In the genomic region with DNA sequence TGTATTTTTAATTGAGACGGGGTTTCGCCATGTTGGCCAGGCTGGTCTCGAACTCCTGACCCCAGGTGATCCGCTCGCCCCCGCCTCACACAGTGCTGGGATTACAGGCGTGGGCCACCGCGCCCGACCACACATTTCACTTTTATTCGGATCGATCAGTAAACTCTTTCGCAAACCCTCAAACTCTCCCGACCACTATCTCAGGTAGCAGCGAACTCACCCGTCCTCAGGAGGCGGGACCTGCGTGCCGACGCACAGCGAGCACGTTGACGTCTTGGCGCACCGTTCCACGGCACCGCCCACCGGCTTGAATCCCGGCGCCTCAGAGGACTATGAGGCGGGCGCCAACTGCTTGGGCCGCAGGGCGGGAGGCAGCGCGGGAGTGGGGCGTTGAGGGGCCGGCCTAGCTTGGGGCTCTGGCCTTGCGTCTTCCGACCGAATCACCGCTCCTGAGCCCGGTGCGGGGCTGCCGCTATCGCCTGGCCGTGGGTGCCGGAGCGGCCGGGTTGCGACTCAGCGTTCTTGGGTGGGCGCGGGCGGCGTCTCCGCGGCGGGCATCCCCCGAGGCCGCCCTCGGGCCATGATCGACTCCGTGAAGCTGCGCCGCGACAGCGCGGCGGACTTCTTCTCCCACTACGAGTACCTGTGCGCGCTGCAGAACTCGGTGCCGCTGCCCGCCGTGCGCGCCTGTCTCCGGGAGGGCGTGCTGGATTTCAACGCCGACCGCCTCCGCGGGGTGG, we compare ENCODE assay signal across 8 cellular contexts. TPM values are rescaled to one million over a fixed set of nuclear protein-coding genes. Genes with fewer than 3 reads are reported as not detected.
DNase-seq lines count a peak whose midpoint lies in the region; ATAC-seq and TF ChIP-seq lines count a peak whose summit lies in the region.

A gene with protein sequence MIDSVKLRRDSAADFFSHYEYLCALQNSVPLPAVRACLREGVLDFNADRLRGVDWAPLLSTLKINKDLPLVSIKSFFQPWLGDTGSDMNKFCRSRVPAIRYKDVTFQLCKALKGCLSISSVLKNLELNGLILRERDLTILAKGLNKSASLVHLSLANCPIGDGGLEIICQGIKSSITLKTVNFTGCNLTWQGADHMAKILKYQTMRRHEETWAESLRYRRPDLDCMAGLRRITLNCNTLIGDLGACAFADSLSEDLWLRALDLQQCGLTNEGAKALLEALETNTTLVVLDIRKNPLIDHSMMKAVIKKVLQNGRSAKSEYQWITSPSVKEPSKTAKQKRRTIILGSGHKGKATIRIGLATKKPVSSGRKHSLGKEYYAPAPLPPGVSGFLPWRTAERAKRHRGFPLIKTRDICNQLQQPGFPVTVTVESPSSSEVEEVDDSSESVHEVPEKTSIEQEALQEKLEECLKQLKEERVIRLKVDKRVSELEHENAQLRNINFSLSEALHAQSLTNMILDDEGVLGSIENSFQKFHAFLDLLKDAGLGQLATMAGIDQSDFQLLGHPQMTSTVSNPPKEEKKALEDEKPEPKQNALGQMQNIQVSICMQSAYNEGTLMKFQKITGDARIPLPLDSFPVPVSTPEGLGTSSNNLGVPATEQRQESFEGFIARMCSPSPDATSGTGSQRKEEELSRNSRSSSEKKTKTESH (plus strand): TSS at position 305 of the 740 bp plus-strand sequence. CDS start 276 bp downstream, at position 581.

- H3K9me3 Mint-ChIP-seq in T-helper 2 cell treated with Interferon-gamma antibody and Interleukin-4, amounts not matched to agents 5 μg/mL and 100 μg/mL, for 36 hours = no peaks in the 10 kb centered on the region

- H3K27me3 Mint-ChIP-seq in T-helper 2 cell treated with Interferon-gamma antibody and Interleukin-4, amounts not matched to agents 5 μg/mL and 100 μg/mL, for 36 hours (ENCODE audit: low read depth) = no peaks in the 10 kb centered on the region

- H3K4me3 ChIP-seq in ascending aorta (peak within 1 kb of the TSS; percentile 89 to 93), right cardiac atrium (ENCODE audit: low read length) (peak within 1 kb of the TSS; percentile 85), uterus (peak within 1 kb of the TSS; percentile 74 to 83)

- peak within 1 kb of the TSS; percentile 93 for H3K27ac Mint-ChIP-seq in T-helper 2 cell treated with Interferon-gamma antibody and Interleukin-4, amounts not matched to agents 5 μg/mL and 100 μg/mL, for 36 hours

- peaks cover 18% of the 10 kb centered on the region for H3K36me3 Mint-ChIP-seq in T-helper 2 cell treated with Interferon-gamma antibody and Interleukin-4, amounts not matched to agents 5 μg/mL and 100 μg/mL, for 36 hours (ENCODE audit: low read depth)

- H3K27ac ChIP-seq in ascending aorta (peak within 1 kb of the TSS; percentile 69 to 80), right cardiac atrium (ENCODE audit: low read length) (peak within 1 kb of the TSS; percentile 35), uterus (peak within 1 kb of the TSS; percentile 85 to 86)

- H3K4me1 ChIP-seq in ascending aorta (no peaks in the 10 kb centered on the region), right cardiac atrium (ENCODE audit: control insufficient read depth, insufficient read depth, low read length) (no peaks in the 10 kb centered on the region), uterus (no peaks in the 10 kb centered on the region)

- peak; percentile 65 to 70 for TF ChIP-seq POLR2A in uterus (IDR thresholded peaks at IDR 0.05)

- under 1% methylated on average over 86 of the region's 86 CpGs for WGBS in right cardiac atrium

- DNase-seq in NCI-H1694 (lab: John Stamatoyannopoulos, UW) (peak; percentile 77), ascending aorta (ENCODE audit: low spot score in 2 of 2) (peak; percentile 63 to 93), right cardiac atrium (peak; percentile 94 to 98 (median 96)), pulmonary artery endothelial cell (ENCODE audit: low read depth, low spot score) (peak; percentile 84), uterus (peak; percentile 89 to 91)
- DNase-seq in T-helper 2 cell treated with Interferon-gamma antibody and Interleukin-4, amounts not matched to agents 5 μg/mL and 100 μg/mL, for 36 hours (ENCODE audit: low spot score) = peak; percentile 91

- H3K4me3 Mint-ChIP-seq in T-helper 2 cell treated with Interferon-gamma antibody and Interleukin-4, amounts not matched to agents 5 μg/mL and 100 μg/mL, for 36 hours = peak within 1 kb of the TSS; percentile 62

- ATAC-seq in GM18502 (IDR thresholded peaks at IDR 0.05; ENCODE audit: poor library complexity, unreplicated experiment) (peak; percentile 98), HG02885 (IDR thresholded peaks at IDR 0.05; ENCODE audit: poor library complexity, unreplicated experiment) (peak; percentile 98), right cardiac atrium (peak; percentile 100)

- H3K36me3 ChIP-seq in ascending aorta (no peaks in the 10 kb centered on the region), uterus (no peaks in the 10 kb centered on the region)

- intact Hi-C loops in ascending aorta (cut with DNase I) (loop anchor here (10.0 kb wide), 1 partner anchor 1061 kb away; a partner anchor contains a TSS), right cardiac atrium (cut with DNase I) (no loop called here), uterus (cut with DNase I; ENCODE audit: low total_unique reads) (no loop called here)

- no peaks in the 10 kb centered on the region for H3K27me3 ChIP-seq in ascending aorta
- no peaks in the 10 kb centered on the region for H3K27me3 ChIP-seq in right cardiac atrium (ENCODE audit: control insufficient read depth, insufficient read depth)
- no peaks in the 10 kb centered on the region for H3K27me3 ChIP-seq in uterus

- H3K4me1 Mint-ChIP-seq in T-helper 2 cell treated with Interferon-gamma antibody and Interleukin-4, amounts not matched to agents 5 μg/mL and 100 μg/mL, for 36 hours (ENCODE audit: low read depth) = peaks cover 30% of the 10 kb centered on the region

- TF ChIP-seq CTCF in ascending aorta (IDR thresholded peaks at IDR 0.05) (no peak), uterus (IDR thresholded peaks at IDR 0.05) (no peak)

- no peaks in the 10 kb centered on the region for H3K9me3 ChIP-seq in ascending aorta
- H3K9me3 ChIP-seq in right cardiac atrium (ENCODE audit: control insufficient read depth, low read length) = no peaks in the 10 kb centered on the region
- no peaks in the 10 kb centered on the region for H3K9me3 ChIP-seq in uterus

RNA-seq across cellular contexts. Expression of the gene that starts here (rescaled TPM):
- 19.8 TPM for total RNA-seq in ascending aorta
- total RNA-seq in right cardiac atrium = 1 to 10 TPM; 4.3 to 6.9 (median 5.6) TPM
- polyA plus RNA-seq in right cardiac atrium = 2.9 TPM
- 19.3 and 40.2 TPM in 2 replicates for total RNA-seq in pulmonary artery endothelial cell
- total RNA-seq in uterus = 10 to 100 TPM in 3 of 4 donors, 1 to 10 TPM in 1; 8.7 to 59.3 (median 26.7) TPM

Comparison
In these comparisons a context has a peak if more than half of its experiments do, and no peak if none do; other contexts are left out.
1. Peak in every context shown above with its lines: DNase-seq, ATAC-seq, H3K4me3 ChIP-seq and H3K27ac ChIP-seq.
2. H3K27ac ChIP-seq: peak in every context shown above with its lines; median percentile 86 in uterus; 74 in ascending aorta; 35 in right cardiac atrium.